Comparison of ENCODE assay signal across 8 cellular contexts in genomic region chr19:3336680-3337523, GRCh38. TPM values are rescaled to one million over a fixed set of nuclear protein-coding genes. Genes with fewer than 3 reads are reported as not detected.
DNase-seq lines count a peak whose midpoint lies in the region; ATAC-seq lines count a peak whose summit lies in the region.

No MANE protein-coding gene starts in this region.

- H3K4me1 Mint-ChIP-seq in natural killer cell treated with Interleukin-12 subunit alpha and Interleukin-12 subunit beta and Interleukin-15 and Interleukin-18, amount 100 ng/mL, for 72 hours (ENCODE audit: low read depth in 2 of 2) = peaks cover 5 to 6% of the 10 kb centered on the region in 2 donors

- ATAC-seq in HG03342 (IDR thresholded peaks at IDR 0.05; ENCODE audit: unreplicated experiment) (no peak), GM18868 (IDR thresholded peaks at IDR 0.05; ENCODE audit: unreplicated experiment) (no peak)
- ATAC-seq in natural killer cell treated with Interleukin-12 subunit alpha and Interleukin-12 subunit beta and Interleukin-15 and Interleukin-18, amount 100 ng/mL, for 72 hours = no peak

- H3K27ac ChIP-seq in esophagus (ENCODE audit: low read depth in 2 of 2, low read length in 1 of 2) (peak overlapping the region; percentile 88 to 96), muscle layer of duodenum (ENCODE audit: low read length) (peak overlapping the region; percentile 88)

- H3K4me3 Mint-ChIP-seq in natural killer cell treated with Interleukin-12 subunit alpha and Interleukin-12 subunit beta and Interleukin-15 and Interleukin-18, amount 100 ng/mL, for 72 hours = no peak overlapping the region

- H3K36me3 ChIP-seq in esophagus (ENCODE audit: control insufficient read depth in 2 of 2, insufficient read depth in 2 of 2, low read length in 1 of 2) (no peaks in the 10 kb centered on the region), muscle layer of duodenum (ENCODE audit: control insufficient read depth in 1 of 2, insufficient read depth in 2 of 2, low read length in 2 of 2) (no peaks in the 10 kb centered on the region)

- no peak overlapping the region for H3K4me3 ChIP-seq in esophagus (ENCODE audit: low read depth in 1 of 2, low read length in 2 of 2)
- H3K4me3 ChIP-seq in muscle layer of duodenum (ENCODE audit: low read depth in 1 of 2, low read length in 2 of 2) = peak overlapping the region in 1 of 2 donors; percentile 12

- DNase-seq in ACHN = peak; percentile 91
- DNase-seq in NCI-H345 (lab: John Stamatoyannopoulos, UW) = peak; percentile 62
- no peak for DNase-seq in dermis blood vessel endothelial cell
- no peak for DNase-seq in natural killer cell treated with Interleukin-12 subunit alpha and Interleukin-12 subunit beta and Interleukin-15 and Interleukin-18, amount 100 ng/mL, for 72 hours (ENCODE audit: low spot score)

- no peaks in the 10 kb centered on the region for H3K36me3 Mint-ChIP-seq in natural killer cell treated with Interleukin-12 subunit alpha and Interleukin-12 subunit beta and Interleukin-15 and Interleukin-18, amount 100 ng/mL, for 72 hours

- peaks cover 0 to 4% of the 10 kb centered on the region in 2 donors for H3K27me3 Mint-ChIP-seq in natural killer cell treated with Interleukin-12 subunit alpha and Interleukin-12 subunit beta and Interleukin-15 and Interleukin-18, amount 100 ng/mL, for 72 hours

- H3K27ac Mint-ChIP-seq in natural killer cell treated with Interleukin-12 subunit alpha and Interleukin-12 subunit beta and Interleukin-15 and Interleukin-18, amount 100 ng/mL, for 72 hours = no peak overlapping the region

- no peaks in the 10 kb centered on the region for H3K9me3 Mint-ChIP-seq in natural killer cell treated with Interleukin-12 subunit alpha and Interleukin-12 subunit beta and Interleukin-15 and Interleukin-18, amount 100 ng/mL, for 72 hours

- H3K27me3 ChIP-seq in esophagus (ENCODE audit: control insufficient read depth in 1 of 2, insufficient read depth in 2 of 2, low read length in 2 of 2) (no peaks in the 10 kb centered on the region), muscle layer of duodenum (ENCODE audit: low read depth, low read length) (no peaks in the 10 kb centered on the region)

- H3K9me3 ChIP-seq in esophagus (ENCODE audit: control insufficient read depth in 2 of 2, insufficient read depth in 1 of 2, low read depth in 1 of 2, low read length in 1 of 2) (no peaks in the 10 kb centered on the region), muscle layer of duodenum (ENCODE audit: control insufficient read depth in 1 of 2, low read length in 2 of 2) (no peaks in the 10 kb centered on the region)

- H3K4me1 ChIP-seq in esophagus (ENCODE audit: control insufficient read depth in 2 of 2, insufficient read depth in 2 of 2, low read length in 1 of 2) (peaks cover 13 to 25% of the 10 kb centered on the region in 2 donors), muscle layer of duodenum (ENCODE audit: control insufficient read depth in 1 of 2, insufficient read depth in 2 of 2, low read length in 2 of 2) (peaks cover 15 to 21% of the 10 kb centered on the region in 2 donors)

- in situ Hi-C loops in ACHN (cut with HindIII; ENCODE audit: low pct_ligation_motif_present, low pct_unique_long_range_greater_than_20kb, low sequenced_read_pairs) = no loop called here

- WGBS in esophagus, 2 donors = 23 to 30% methylated on average over 21 to 22 of the region's 22 CpGs

RNA-seq across cellular contexts. Expression of gene NFIC, which starts 29.5 kb away (rescaled TPM):
- 10 to 100 TPM; 15.4 to 48.1 TPM for polyA plus RNA-seq in esophagus
- total RNA-seq in dermis blood vessel endothelial cell = 33.0 and 59.0 TPM in 2 replicates
- 10 to 100 TPM; 21.4 to 41.7 TPM for total RNA-seq in natural killer cell treated with Interleukin-12 subunit alpha and Interleukin-12 subunit beta and Interleukin-15 and Interleukin-18, amount 100 ng/mL, for 72 hours

Comparison
In these comparisons a context has a peak if more than half of its experiments do, and no peak if none do; other contexts are left out.
1. DNase-seq: peak in ACHN (single experiment) and NCI-H345 (single experiment); none in dermis blood vessel endothelial cell (single experiment) and natural killer cell treated with Interleukin-12 subunit alpha and Interleukin-12 subunit beta and Interleukin-15 and Interleukin-18, amount 100 ng/mL, for 72 hours (single experiment).